In genomic region chr4:4247711-4248035, GRCh38 we compare ENCODE assay signal across 1 cellular context.
TF ChIP-seq lines count a peak whose summit lies in the region.

No MANE protein-coding gene starts in this region.

TF ChIP-seq in H1, 55 proteins besides CTCF, POLR2A, EP300 and RAD21 (continued from another document):
- TF ChIP-seq MAX (IDR thresholded peaks at IDR 0.05) = no peak
- TF ChIP-seq MAFK (IDR thresholded peaks at IDR 0.05; ENCODE audit: low read depth, low read length) = no peak
- TF ChIP-seq CBX5 (IDR thresholded peaks at IDR 0.05; ENCODE audit: low read depth, low read length) = no peak
- no peak for TF ChIP-seq JUN (IDR thresholded peaks at IDR 0.05; ENCODE audit: low read depth, low read length)
- no peak for TF ChIP-seq POU5F1 (IDR thresholded peaks at IDR 0.05; ENCODE audit: low read depth, low read length)
- TF ChIP-seq CHD2 (IDR thresholded peaks at IDR 0.05; ENCODE audit: low read length) = no peak
- TF ChIP-seq BACH1 (IDR thresholded peaks at IDR 0.05; ENCODE audit: low read length) = no peak
- no peak for TF ChIP-seq TCF12 (IDR thresholded peaks at IDR 0.05; ENCODE audit: low read depth, low read length)
- TF ChIP-seq SAP30 (IDR thresholded peaks at IDR 0.05; ENCODE audit: insufficient read depth, insufficient replicate concordance, low read length) = no peak
- no peak for TF ChIP-seq KDM5A (IDR thresholded peaks at IDR 0.05; ENCODE audit: low read length)
- no peak for TF ChIP-seq GABPA (IDR thresholded peaks at IDR 0.05; ENCODE audit: borderline replicate concordance, insufficient read depth, low read length)
- no peak for TF ChIP-seq JUND (IDR thresholded peaks at IDR 0.05; ENCODE audit: low read length)
- no peak for TF ChIP-seq BRCA1 (IDR thresholded peaks at IDR 0.05; ENCODE audit: low read depth, low read length)
